Comparison of ENCODE assay signal across 1 cellular context in genomic region chr10:88944813-88945212, GRCh38.
TF ChIP-seq lines count a peak whose summit lies in the region.

No MANE protein-coding gene starts in this region.

TF ChIP-seq in GM12878, 131 proteins besides CTCF, POLR2A, EP300 and RAD21 (continued from another document and continues in another):
- no peak for TF ChIP-seq SMC3 (IDR thresholded peaks at IDR 0.05; ENCODE audit: borderline replicate concordance, low read length)
- no peak for TF ChIP-seq CUX1 (IDR thresholded peaks at IDR 0.05; ENCODE audit: insufficient replicate concordance, low read depth, low read length)
- TF ChIP-seq CBFB (IDR thresholded peaks at IDR 0.05; ENCODE audit: low read depth): 0 out of 2 replicates have a peak, but pooled peaks have one; percentile 55
- TF ChIP-seq STAT3 (IDR thresholded peaks at IDR 0.05; ENCODE audit: low read depth, low read length): no peak
- TF ChIP-seq SREBF1 (IDR thresholded peaks at IDR 0.05; ENCODE audit: low read length): no peak
- TF ChIP-seq SP1 (IDR thresholded peaks at IDR 0.05; ENCODE audit: low read depth, low read length): no peak
- TF ChIP-seq MTA2 (IDR thresholded peaks at IDR 0.05; ENCODE audit: low read depth): peak; percentile 34; the same call in 1 of the 2 replicates
- no peak for TF ChIP-seq CBX3 (IDR thresholded peaks at IDR 0.05; ENCODE audit: borderline replicate concordance, low read depth)
- no peak for TF ChIP-seq SUZ12 (IDR thresholded peaks at IDR 0.05; ENCODE audit: unreplicated experiment)
- TF ChIP-seq PKNOX1 (IDR thresholded peaks at IDR 0.05): peak; percentile 66
- no peak for TF ChIP-seq HCFC1 (IDR thresholded peaks at IDR 0.05; ENCODE audit: low read length)
- no peak for TF ChIP-seq MLLT1 (IDR thresholded peaks at IDR 0.05)
- TF ChIP-seq MEF2A (IDR thresholded peaks at IDR 0.05; ENCODE audit: insufficient read depth, low read depth, low read length): peak; percentile 37; the same call in 1 of the 2 replicates
- TF ChIP-seq NFIC (IDR thresholded peaks at IDR 0.05; ENCODE audit: low read depth, low read length): peak; percentile 71
- no peak for TF ChIP-seq ZNF274 (IDR thresholded peaks at IDR 0.05; ENCODE audit: insufficient read depth, insufficient read length)
- TF ChIP-seq ZBTB4 (CRISPR knock-in tag; IDR thresholded peaks at IDR 0.05): no peak
- TF ChIP-seq BCL11A (IDR thresholded peaks at IDR 0.05; ENCODE audit: low read depth, low read length): 0 out of 2 replicates have a peak, but pooled peaks have one; percentile 20
- TF ChIP-seq MYB (IDR thresholded peaks at IDR 0.05; ENCODE audit: borderline replicate concordance, low read depth, low read length): no peak
- no peak for TF ChIP-seq ATF3 (IDR thresholded peaks at IDR 0.05; ENCODE audit: borderline replicate concordance, extremely low read depth, low read depth, low read length)
- TF ChIP-seq JUND (IDR thresholded peaks at IDR 0.05; ENCODE audit: low read depth, low read length): no peak
- no peak for TF ChIP-seq USF2 (IDR thresholded peaks at IDR 0.05; ENCODE audit: borderline replicate concordance, low read depth, low read length)
- 0 out of 2 replicates have a peak, but pooled peaks have one; percentile 31 for TF ChIP-seq EED (IDR thresholded peaks at IDR 0.05; ENCODE audit: low read depth)
- no peak for TF ChIP-seq SREBF2 (IDR thresholded peaks at IDR 0.05; ENCODE audit: low read length)
- no peak for TF ChIP-seq HDAC6 (IDR thresholded peaks at IDR 0.05; ENCODE audit: unreplicated experiment)
- no peak for TF ChIP-seq STAT1 (conservative IDR thresholded peaks at IDR 0.05)
- peak; percentile 27; the same call in 1 of the 2 replicates for TF ChIP-seq IRF4 (IDR thresholded peaks at IDR 0.05; ENCODE audit: low read depth, low read length)
- no peak for TF ChIP-seq ZBED1 (IDR thresholded peaks at IDR 0.05; ENCODE audit: borderline replicate concordance)
- no peak for TF ChIP-seq PML (IDR thresholded peaks at IDR 0.05; ENCODE audit: low read length)
- TF ChIP-seq TBL1XR1 (IDR thresholded peaks at IDR 0.05; ENCODE audit: low read depth, low read length): peak; percentile 45; the same call in 1 of the 2 replicates
- TF ChIP-seq ZNF687 (IDR thresholded peaks at IDR 0.05): no peak
- no peak for TF ChIP-seq HSF1 (IDR thresholded peaks at IDR 0.05; ENCODE audit: low read depth, low read length)
- TF ChIP-seq KDM1A (IDR thresholded peaks at IDR 0.05; ENCODE audit: borderline replicate concordance): no peak
- TF ChIP-seq TCF12 (IDR thresholded peaks at IDR 0.05; ENCODE audit: low read depth, low read length): no peak
- no peak for TF ChIP-seq USF1 (IDR thresholded peaks at IDR 0.05; ENCODE audit: borderline replicate concordance, extremely low read length, insufficient read depth, low read depth, low read length)
- no peak for TF ChIP-seq BCLAF1 (IDR thresholded peaks at IDR 0.05)
- peak; percentile 93 for TF ChIP-seq SPI1 (IDR thresholded peaks at IDR 0.05; ENCODE audit: borderline replicate concordance, insufficient read depth, low read depth, low read length)
